In the genomic region with DNA sequence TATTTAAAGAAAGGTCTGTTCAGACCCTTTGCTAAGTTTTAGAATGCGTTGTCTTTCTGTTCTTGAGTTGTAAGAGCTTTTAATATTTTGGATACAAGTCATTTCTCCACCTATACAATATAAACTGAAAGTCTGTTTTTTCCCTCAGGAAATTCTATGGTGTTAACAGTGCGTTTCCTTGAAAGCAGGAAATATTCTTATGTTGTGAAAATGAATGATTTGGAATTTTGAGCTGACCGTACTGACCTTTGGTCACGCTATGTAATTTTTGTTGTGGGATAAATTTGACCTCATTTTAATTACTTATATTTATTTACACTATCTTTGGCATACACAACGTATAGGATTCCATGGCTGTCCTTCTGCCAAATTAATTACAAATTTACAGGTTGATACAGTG, we compare ENCODE assay signal across 30 cellular contexts.
"Had no signal": no experiment of that assay in that cellular context is flagged by ENCODE, and none has a peak within 500 bp of the region (broad histone marks: within the 10 kb centered on the region; RNA-seq: fewer than 3 reads in every experiment).

No MANE protein-coding gene starts in this region.

- ATAC-seq: activated CD8-positive, alpha-beta T cell treated with anti-CD3 and anti-CD28 coated beads for 36 hours; activated naive CD4-positive, alpha-beta T cell treated with anti-CD3 and anti-CD28 coated beads, Interleukin-2, amount 50 U/mL, for 72 hours; activated T-cell treated with anti-CD3 and anti-CD28 coated beads, Interleukin-2, amount 50 U/mL, for 4 hours; activated T-cell treated with anti-CD3 and anti-CD28 coated beads, Interleukin-2, amount 50 U/mL, for 72 hours; activated T-helper 17 cell treated with anti-CD3 and anti-CD28 coated beads, Interleukin-2, amount 50 U/mL, for 72 hours; body of pancreas had no signal

- H3K27ac ChIP-seq: adrenal gland, body of pancreas, brain microvascular endothelial cell, breast epithelium, VCaP had no signal

- H3K9me3 ChIP-seq: adrenal gland, body of pancreas, breast epithelium had no signal

- H3K4me3 ChIP-seq: adrenal gland, body of pancreas, breast epithelium had no signal

- DNase-seq: activated B cell treated with CpG ODN at 0.5 μM for 24 hours; activated CD4-positive, alpha-beta memory T cell treated with anti-CD3 and anti-CD28 coated beads for 36 hours; activated CD4-positive, alpha-beta T cell treated with anti-CD3 and anti-CD28 coated beads for 4 hours; activated CD4-positive, alpha-beta T cell treated with anti-CD3 and anti-CD28 coated beads, Interleukin-2, amount 10 ng/mL, durations not matched to agents 24 days and 14 days; activated CD4-positive, alpha-beta T cell treated with anti-CD3 and anti-CD28 coated beads, Interleukin-2, amount 50 U/mL, for 1 hour; activated CD4-positive, alpha-beta T cell treated with anti-CD3 and anti-CD28 coated beads, Interleukin-2, amount 50 U/mL, for 4 hours; activated CD4-positive, CD25-positive, alpha-beta regulatory T cell treated with anti-CD3 and anti-CD28 coated beads, Interleukin-2, amount 50 U/mL, for 72 hours; activated CD8-positive, alpha-beta memory T cell treated with anti-CD3 and anti-CD28 coated beads, Interleukin-2, amount 50 U/mL, for 4 hours; activated CD8-positive, alpha-beta T cell treated with anti-CD3 and anti-CD28 coated beads for 36 hours; activated effector memory CD4-positive, alpha-beta T cell treated with anti-CD3 and anti-CD28 coated beads, Interleukin-2, amount 50 U/mL, for 16 hours; activated gamma-delta T cell treated with Interleukin-2 at 50 U/mL for 16 hours; activated naive CD4-positive, alpha-beta T cell; activated naive CD4-positive, alpha-beta T cell treated with anti-CD3 and anti-CD28 coated beads for 36 hours; activated naive CD4-positive, alpha-beta T cell treated with anti-CD3 and anti-CD28 coated beads, Interleukin-2, amount 50 U/mL, for 16 hours; activated naive CD8-positive, alpha-beta T cell treated with anti-CD3 and anti-CD28 coated beads for 36 hours; activated T-cell treated with anti-CD3 and anti-CD28 coated beads for 4 hours; activated T-cell treated with anti-CD3 and anti-CD28 coated beads, Interleukin-2, amount 50 U/mL, for 1 hour; activated T-cell treated with anti-CD3 and anti-CD28 coated beads, Interleukin-2, amount 50 U/mL, for 4 hours; activated T-cell treated with anti-CD3 and anti-CD28 coated beads, Interleukin-2, amount 50 U/mL, for 72 hours; adrenal gland; amniotic stem cell; aorta; body of pancreas; brain microvascular endothelial cell; central memory CD4-positive, alpha-beta T cell; T-helper 9 cell had no signal

- H3K27me3 ChIP-seq: adrenal gland, body of pancreas, brain microvascular endothelial cell, breast epithelium had no signal

- H3K36me3 ChIP-seq: adrenal gland, breast epithelium had no signal

- H3K4me1 ChIP-seq: adrenal gland, body of pancreas, breast epithelium had no signal
